ENCODE assay signal across 18 cellular contexts in genomic region chr2:172046866-172047265, GRCh38. TPM values are rescaled to one million over a fixed set of nuclear protein-coding genes. Genes with fewer than 3 reads are reported as not detected.
DNase-seq lines count a peak whose midpoint lies in the region; ATAC-seq, FAIRE-seq and TF ChIP-seq lines count a peak whose summit lies in the region.
"Had no signal": no experiment of that assay in that cellular context is flagged by ENCODE, and none has a peak within 500 bp of the region (broad histone marks: within the 10 kb centered on the region; RNA-seq: fewer than 3 reads in every experiment).

No MANE protein-coding gene starts in this region.

- intact Hi-C loops in K562 (cut with micrococcal nuclease): loop anchor here (1.0 to 5.0 kb wide), 3 partner anchors 38 to 125 kb away; partner anchors contain the start of genes DLX1, HAT1 and METAP1D

- no peaks in the 10 kb centered on the region for H4K20me1 ChIP-seq in GM23248 (ENCODE audit: insufficient read depth)
- no peaks in the 10 kb centered on the region for H4K20me1 ChIP-seq in K562 (replicated peaks; ENCODE audit: control insufficient read depth, insufficient read depth, low read length)
- H4K20me1 ChIP-seq in neural cell (ENCODE audit: insufficient read depth): no peaks in the 10 kb centered on the region

- H3K27me3 ChIP-seq in GM23248 (replicated peaks; ENCODE audit: insufficient read depth): no peaks in the 10 kb centered on the region
- H3K27me3 ChIP-seq in K562 (ENCODE audit: control insufficient read depth in 2 of 2, insufficient read depth in 2 of 2, low read length in 2 of 2): no peaks in the 10 kb centered on the region
- no peaks in the 10 kb centered on the region for H3K27me3 ChIP-seq in neural cell (ENCODE audit: insufficient read depth, low read depth, low read length)

- BruUV-seq in K562 (replicated peaks; lab: Mats Ljungman, UMichigan): no TSS peak

- H3K36me3 ChIP-seq in GM23248 (ENCODE audit: low read depth) (no peaks in the 10 kb centered on the region), K562 (ENCODE audit: control insufficient read depth, insufficient read depth, low read length) (no peaks in the 10 kb centered on the region), neural cell (ENCODE audit: insufficient read depth, low read length) (no peaks in the 10 kb centered on the region)

- H3K9me3 ChIP-seq in GM23248 (ENCODE audit: low read depth) (no peaks in the 10 kb centered on the region), K562 (replicated peaks; ENCODE audit: control insufficient read depth, insufficient read depth, low read depth, low read length) (no peaks in the 10 kb centered on the region), neural cell (ENCODE audit: low read length) (no peaks in the 10 kb centered on the region)
- H3K9me3 ChIP-seq: A549 had no signal

- peaks cover 6% of the 10 kb centered on the region; the same call in 1 of the 2 replicates for H3K4me1 ChIP-seq in GM23248 (ENCODE audit: insufficient read depth)
- H3K4me1 ChIP-seq in K562 (replicated peaks in 1 of 2; ENCODE audit: control insufficient read depth in 2 of 2, insufficient read depth in 2 of 2, low read length in 2 of 2): peaks cover 3 to 33% of the 10 kb centered on the region in 2 experiments; a peak in 4 of 5 replicates

- TF ChIP-seq EP300 in K562 (IDR thresholded peaks at IDR 0.05; ENCODE audit: low read length) (no peak), neural cell (conservative IDR thresholded peaks at IDR 0.05; ENCODE audit: poor library complexity, severe bottlenecking) (peak; percentile 89)

- TF ChIP-seq RAD21 in K562 (CRISPR knock-in tag; conservative IDR thresholded peaks at IDR 0.05 in 1 of 2, IDR thresholded peaks at IDR 0.05 in 1 of 2): no peak
- no peak for TF ChIP-seq RAD21 in neural cell (conservative IDR thresholded peaks at IDR 0.05)

- POLR2A ChIA-PET in HEK293T (lab: Yijun Ruan, JAX): interaction anchor here (1.8 kb wide), 1 partner anchor 38 kb away, joined by 4 read pairs; the partner anchor contains the start of gene DLX1
- POLR2A ChIA-PET in K562 (lab: Yijun Ruan, JAX): interaction anchor here (1.2 to 2.1 kb wide), 4 partner anchors 9 to 15 kb away, joined by 3 to 10 read pairs (median 6); no protein-coding TSS in a partner anchor

- H3K9me2 ChIP-seq in GM23248 (ENCODE audit: insufficient read depth) (no peaks in the 10 kb centered on the region), neural cell (ENCODE audit: insufficient read depth, low read length) (no peaks in the 10 kb centered on the region)

- DNase-seq in GM23248 (peak; percentile 5), HEK293T (ENCODE audit: extremely low spot score) (no peak), K562 (ENCODE audit: extremely low read depth in 1 of 4, low spot score in 3 of 4) (no peak), omental fat pad (ENCODE audit: low spot score) (no peak), NCI-H1930 (lab: John Stamatoyannopoulos, UW) (no peak)
- DNase-seq: CD8-positive, alpha-beta T cell; COR-L47; DMS153; GOT3; H9; HFFc6 had no signal

- no peak overlapping the region for H3K4me2 ChIP-seq in GM23248 (ENCODE audit: unreplicated experiment)
- no peak overlapping the region for H3K4me2 ChIP-seq in K562 (ENCODE audit: insufficient read depth, low read length)
- H3K4me2 ChIP-seq in neural cell (ENCODE audit: low read length): no peak overlapping the region
- H3K4me2 ChIP-seq: A549 had no signal

- H3K9ac ChIP-seq in GM23248: no peak overlapping the region
- no peak overlapping the region for H3K9ac ChIP-seq in K562 (ENCODE audit: insufficient read depth in 1 of 2, low read depth in 2 of 2, low read length in 2 of 2)
- no peak overlapping the region for H3K9ac ChIP-seq in neural cell (ENCODE audit: low read length)

- CTCF ChIA-PET in HEK293T (lab: Yijun Ruan, JAX) (interaction anchor here (0.6 kb wide), 1 partner anchor 56 kb away, joined by 3 read pairs; no protein-coding TSS in a partner anchor), K562 (lab: Yijun Ruan, JAX; ENCODE audit: low intra/inter-chr PET ratio) (no interaction called here)

- no peak for TF ChIP-seq CTCF in K562 (IDR thresholded peaks at IDR 0.05 in 2 of 3, conservative IDR thresholded peaks at IDR 0.05 in 1 of 3; ENCODE audit: insufficient read depth in 2 of 3, low read depth in 1 of 3, low read length in 3 of 3)
- TF ChIP-seq CTCF in neural cell (IDR thresholded peaks at IDR 0.05; ENCODE audit: poor library complexity, severe bottlenecking): no peak
- no peak for TF ChIP-seq CTCF in omental fat pad (IDR thresholded peaks at IDR 0.05)

- TF ChIP-seq POLR2A in K562 (conservative IDR thresholded peaks at IDR 0.05): no peak

- WGBS in GM23248 (ENCODE audit: low coverage in 1 of 2, low lambda C conversion rate in 2 of 2, missing lambda C conversion rate in 2 of 2), 2 experiments: 98% methylated on average over 2 of the region's 2 CpGs
- WGBS in K562 (ENCODE audit: insufficient coverage, low coverage, missing lambda C conversion rate): 69% methylated on average over 2 of the region's 2 CpGs

- H3K79me2 ChIP-seq in GM23248 (ENCODE audit: insufficient read depth) (no peaks in the 10 kb centered on the region), K562 (ENCODE audit: control insufficient read depth, insufficient read depth, low read length) (peaks cover 11% of the 10 kb centered on the region; the same call in 2 of the 3 replicates), neural cell (replicated peaks; ENCODE audit: insufficient read depth, low read length) (no peaks in the 10 kb centered on the region)

- H3K27ac ChIP-seq in GM23248: no peak overlapping the region
- no peak overlapping the region for H3K27ac ChIP-seq in K562 (ENCODE audit: extremely low read depth, low read depth, low read length)
- no peak overlapping the region for H3K27ac ChIP-seq in neural cell (ENCODE audit: low read length)
- H3K27ac ChIP-seq: A549 had no signal

- H3K9me1 ChIP-seq in K562 (ENCODE audit: control insufficient read depth, insufficient read depth, low read length): no peaks in the 10 kb centered on the region

- no peak for ATAC-seq in K562
- ATAC-seq in HG02763 (IDR thresholded peaks at IDR 0.05; ENCODE audit: unreplicated experiment): no peak
- ATAC-seq in omental fat pad (ENCODE audit: low FRiP score): no peak
- ATAC-seq: CD8-positive, alpha-beta T cell; GM12878 had no signal

- H3F3A ChIP-seq in GM23248 (ENCODE audit: insufficient read depth): no peaks in the 10 kb centered on the region
- peaks cover 2% of the 10 kb centered on the region for H3F3A ChIP-seq in neural cell (ENCODE audit: insufficient read depth, low read length, poor library complexity, severe bottlenecking)

- in situ Hi-C loops in GM23248 (cut with MboI) (no loop called here), K562 (cut with MboI) (no loop called here)

- H3K4me3 ChIP-seq in GM23248 (no peak overlapping the region), K562 (no peak overlapping the region), neural cell (ENCODE audit: low read length) (no peak overlapping the region)
- H3K4me3 ChIP-seq: A549, GM12878 had no signal

- H2AFZ ChIP-seq in GM23248 (no peak overlapping the region), K562 (ENCODE audit: low read depth, low read length) (no peak overlapping the region), neural cell (ENCODE audit: low read depth, low read length) (no peak overlapping the region)

- no peak for FAIRE-seq in K562 (lab: Jason Lieb, UNC)
- FAIRE-seq: A549, D721Med, GM12878, HTR-8/SVneo had no signal

RNA-seq across cellular contexts. Expression of gene DLX1, which starts 38.4 kb away (rescaled TPM):
- total RNA-seq in GM23248 (2014; rRNA removed; shearing (Covaris generic)): 3.3 and 3.8 TPM in 2 replicates
- polyA plus RNA-seq in GM23248 (2016; fragmentation: Nextera tagmentation; extraction: Ambion mirVana) (7.9 and 9.5 TPM in 2 replicates), K562 (2011; rRNA removed) (8.0 and 13.5 TPM in 2 replicates), K562 (2014; fragmentation: Illumina TruSeq; extraction: Trizol) (13.6 and 15.6 TPM in 2 replicates), K562 (2014; fragmentation: Nextera tagmentation; extraction: Ambion mirVana) (1 to 10 TPM; 1.9 to 2.0 TPM), K562 (2014; rRNA removed) (26.2 and 26.5 TPM in 2 replicates), neural cell (67.3 and 83.1 TPM in 2 replicates)
- 20.0 and 37.1 TPM in 2 replicates for total RNA-seq in K562 (2011; cell fraction: chromatin; rRNA removed; ENCODE audit: low replicate concordance)
- 24.7 and 25.5 TPM in 2 replicates for total RNA-seq in K562 (2011; cell fraction: nucleolus; rRNA removed)
- 16.4 and 21.0 TPM in 2 replicates for total RNA-seq in K562 (2011; cell fraction: nucleoplasm; rRNA removed)
- total RNA-seq in K562 (2014; rRNA removed) (9.6 and 11.1 TPM in 2 replicates), K562 (2014; rRNA removed; fragmentation: Illumina TruSeq; extraction: Trizol) (5.4 and 6.3 TPM in 2 replicates), K562 (2015; rRNA removed; fragmentation: Illumina TruSeq; extraction: Trizol) (9.8 and 9.9 TPM in 2 replicates), K562 (2021) (16.1 and 19.0 TPM in 2 replicates), omental fat pad (under 1 TPM in 1 of 4 donors, not detected in 3; 0.09 TPM)
- polyA plus RNA-seq in K562 (2011; cell fraction: cytosol; rRNA removed): 12.3 and 14.0 TPM in 2 replicates
- 69.1 and 75.6 TPM in 2 replicates for polyA plus RNA-seq in K562 (2011; cell fraction: nucleus; rRNA removed)
- 12.3 and 39.4 TPM in 2 replicates for polyA plus RNA-seq in K562 (2012)
- 2.3 and 4.3 TPM in 2 replicates for polyA minus RNA-seq in K562 (2011; rRNA and poly(A)+ RNA removed)
- polyA minus RNA-seq in K562 (2011; cell fraction: cytosol; rRNA and poly(A)+ RNA removed): 4.1 and 9.0 TPM in 2 replicates
- 13.7 and 28.1 TPM in 2 replicates for polyA minus RNA-seq in K562 (2011; cell fraction: nucleus; rRNA and poly(A)+ RNA removed)
- polyA minus RNA-seq in neural cell: 53.3 and 55.8 TPM in 2 replicates
- total RNA-seq: CD8-positive, alpha-beta T cell; GM12878; H9 had no signal
- polyA plus RNA-seq: CD14-positive monocyte had no signal

RNA-seq across cellular contexts. Expression of gene METAP1D, which starts 47.1 kb away (rescaled TPM):
- 3.8 and 4.1 TPM in 2 replicates for total RNA-seq in GM23248 (2014; rRNA removed; shearing (Covaris generic))
- polyA plus RNA-seq in GM23248 (2016; fragmentation: Nextera tagmentation; extraction: Ambion mirVana) (5.1 and 6.9 TPM in 2 replicates), K562 (2011; rRNA removed) (20.0 and 22.5 TPM in 2 replicates), K562 (2014; fragmentation: Illumina TruSeq; extraction: Trizol) (16.7 and 23.4 TPM in 2 replicates), K562 (2014; fragmentation: Nextera tagmentation; extraction: Ambion mirVana) (10 to 100 TPM in 1 of 2 experiments, 1 to 10 TPM in 1; 8.0 to 10.4 TPM), K562 (2014; rRNA removed) (15.7 and 17.8 TPM in 2 replicates), neural cell (4.7 and 5.4 TPM in 2 replicates)
- 22.7 and 40.0 TPM in 2 replicates for total RNA-seq in K562 (2011; cell fraction: chromatin; rRNA removed; ENCODE audit: low replicate concordance)
- total RNA-seq in K562 (2011; cell fraction: nucleolus; rRNA removed): 11.0 and 14.9 TPM in 2 replicates
- total RNA-seq in K562 (2011; cell fraction: nucleoplasm; rRNA removed): 23.9 and 25.0 TPM in 2 replicates
- total RNA-seq in K562 (2014; rRNA removed) (10.2 TPM in 2 replicates), K562 (2014; rRNA removed; fragmentation: Illumina TruSeq; extraction: Trizol) (17.0 and 17.2 TPM in 2 replicates), K562 (2015; rRNA removed; fragmentation: Illumina TruSeq; extraction: Trizol) (15.6 and 17.8 TPM in 2 replicates), K562 (2021) (9.9 and 10.8 TPM in 2 replicates), omental fat pad (1 to 10 TPM; 5.4 to 9.6 (median 8.5) TPM)
- polyA plus RNA-seq in K562 (2011; cell fraction: cytosol; rRNA removed): 5.7 and 10.8 TPM in 2 replicates
- polyA plus RNA-seq in K562 (2011; cell fraction: nucleus; rRNA removed): 34.4 and 43.2 TPM in 2 replicates
- polyA plus RNA-seq in K562 (2012): 11.6 and 21.5 TPM in 2 replicates
- 19.2 and 22.6 TPM in 2 replicates for polyA minus RNA-seq in K562 (2011; rRNA and poly(A)+ RNA removed)
- polyA minus RNA-seq in K562 (2011; cell fraction: cytosol; rRNA and poly(A)+ RNA removed): 5.2 and 6.3 TPM in 2 replicates
- polyA minus RNA-seq in K562 (2011; cell fraction: nucleus; rRNA and poly(A)+ RNA removed): 25.7 and 37.0 TPM in 2 replicates
- polyA minus RNA-seq in neural cell: 5.1 and 9.3 TPM in 2 replicates

RNA-seq across cellular contexts. Expression of gene DLX2, which starts 55.8 kb away (rescaled TPM):
- total RNA-seq in GM23248 (2014; rRNA removed; shearing (Covaris generic)): 2.8 and 4.7 TPM in 2 replicates
- 6.0 and 6.8 TPM in 2 replicates for polyA plus RNA-seq in GM23248 (2016; fragmentation: Nextera tagmentation; extraction: Ambion mirVana)
- total RNA-seq in K562 (2011; cell fraction: chromatin; rRNA removed; ENCODE audit: low replicate concordance): 0.76 and 1.6 TPM in 2 replicates
- total RNA-seq in K562 (2011; cell fraction: nucleolus; rRNA removed): 1.2 and 1.5 TPM in 2 replicates
- total RNA-seq in K562 (2011; cell fraction: nucleoplasm; rRNA removed): 1.8 and 2.1 TPM in 2 replicates
- 0.86 and 1.7 TPM in 2 replicates for total RNA-seq in K562 (2014; rRNA removed)
- total RNA-seq in K562 (2014; rRNA removed; fragmentation: Illumina TruSeq; extraction: Trizol): 0.15 and 0.29 TPM in 2 replicates
- total RNA-seq in K562 (2015; rRNA removed; fragmentation: Illumina TruSeq; extraction: Trizol): 0.51 and 0.64 TPM in 2 replicates
- total RNA-seq in K562 (2021): 3.6 and 4.3 TPM in 2 replicates
- polyA plus RNA-seq in K562 (2011; rRNA removed): 0.14 and 0.31 TPM in 2 replicates
- 0.13 and 0.67 TPM in 2 replicates for polyA plus RNA-seq in K562 (2011; cell fraction: cytosol; rRNA removed)
- 0.83 and 1.8 TPM in 2 replicates for polyA plus RNA-seq in K562 (2011; cell fraction: nucleus; rRNA removed)
- polyA plus RNA-seq in K562 (2012): 2.1 and 9.9 TPM in 2 replicates
- polyA plus RNA-seq in K562 (2014; fragmentation: Illumina TruSeq; extraction: Trizol): 1.4 and 2.0 TPM in 2 replicates
- polyA plus RNA-seq in K562 (2014; fragmentation: Nextera tagmentation; extraction: Ambion mirVana): 1 to 10 TPM in 1 of 2 experiments, under 1 TPM in 1; 0.49 to 2.1 TPM
- polyA plus RNA-seq in K562 (2014; rRNA removed): 2.0 and 2.9 TPM in 2 replicates
- polyA minus RNA-seq in K562 (2011; rRNA and poly(A)+ RNA removed): not detected in 2 replicates
- polyA minus RNA-seq in K562 (2011; cell fraction: cytosol; rRNA and poly(A)+ RNA removed): 0.48 and 1.0 TPM in 2 replicates
- 0.44 and 0.54 TPM in 2 replicates for polyA minus RNA-seq in K562 (2011; cell fraction: nucleus; rRNA and poly(A)+ RNA removed)
- polyA plus RNA-seq in neural cell: 7.7 and 9.3 TPM in 2 replicates
- polyA minus RNA-seq in neural cell: 18.7 and 19.3 TPM in 2 replicates
- not detected for total RNA-seq in omental fat pad
- total RNA-seq: GM12878, H9 had no signal
- polyA plus RNA-seq: CD14-positive monocyte had no signal
